Comparison of ENCODE assay signal across 16 cellular contexts in genomic region chr18:76457957-76458356, GRCh38.
"Had no signal": no experiment of that assay in that cellular context is flagged by ENCODE, and none has a peak within 500 bp of the region (broad histone marks: within the 10 kb centered on the region; RNA-seq: fewer than 3 reads in every experiment).

No MANE protein-coding gene starts in this region.

- H3K9me3 ChIP-seq: ascending aorta, tibial artery had no signal

- DNase-seq: activated CD4-positive, alpha-beta T cell treated with anti-CD3 and anti-CD28 coated beads for 36 hours; activated CD8-positive, alpha-beta T cell treated with anti-CD3 and anti-CD28 coated beads, Interleukin-2, amount 10 ng/mL, durations not matched to agents 7 days and 5 days; activated naive CD4-positive, alpha-beta T cell treated with Interleukin-2 at 50 U/mL for 16 hours; activated naive CD8-positive, alpha-beta T cell treated with anti-CD3 and anti-CD28 coated beads, Interleukin-2, amount 50 U/mL, for 24 hours; midbrain; naive B cell; occipital lobe; stimulated activated CD4-positive, alpha-beta T cell treated with anti-CD3 and anti-CD28 coated beads, Interleukin-4, amount 100 ng/mL, for 4 hours; T-cell had no signal

- H3K27me3 Mint-ChIP-seq: activated CD4-positive, alpha-beta T cell treated with anti-CD3 and anti-CD28 coated beads for 36 hours; activated naive CD8-positive, alpha-beta T cell treated with anti-CD3 and anti-CD28 coated beads, Interleukin-2, amount 50 U/mL, for 24 hours; naive B cell; T-cell had no signal

- H3K27me3 ChIP-seq: ascending aorta, tibial artery had no signal

- H3K36me3 ChIP-seq: ascending aorta, tibial artery had no signal

- FAIRE-seq: colon, endothelial cell of umbilical vein, frontal cortex had no signal

- H3K27ac Mint-ChIP-seq: activated CD4-positive, alpha-beta T cell treated with anti-CD3 and anti-CD28 coated beads for 36 hours; activated CD8-positive, alpha-beta T cell treated with anti-CD3 and anti-CD28 coated beads, Interleukin-2, amount 10 ng/mL, durations not matched to agents 7 days and 5 days; activated naive CD8-positive, alpha-beta T cell treated with anti-CD3 and anti-CD28 coated beads, Interleukin-2, amount 50 U/mL, for 24 hours; naive B cell; T-cell had no signal

- H3K4me3 Mint-ChIP-seq: activated CD4-positive, alpha-beta T cell treated with anti-CD3 and anti-CD28 coated beads for 36 hours; activated CD8-positive, alpha-beta T cell treated with anti-CD3 and anti-CD28 coated beads, Interleukin-2, amount 10 ng/mL, durations not matched to agents 7 days and 5 days; activated naive CD8-positive, alpha-beta T cell treated with anti-CD3 and anti-CD28 coated beads, Interleukin-2, amount 50 U/mL, for 24 hours; naive B cell; T-cell had no signal

- ATAC-seq: activated CD4-positive, alpha-beta T cell treated with anti-CD3 and anti-CD28 coated beads for 36 hours; activated CD8-positive, alpha-beta T cell treated with anti-CD3 and anti-CD28 coated beads, Interleukin-2, amount 10 ng/mL, durations not matched to agents 7 days and 5 days; activated naive CD8-positive, alpha-beta T cell treated with anti-CD3 and anti-CD28 coated beads, Interleukin-2, amount 50 U/mL, for 24 hours; sciatic nerve had no signal

- H3K4me3 ChIP-seq: ascending aorta, tibial artery had no signal

- H3K27ac ChIP-seq: tibial artery, VCaP had no signal

- H3K9me3 Mint-ChIP-seq: activated naive CD8-positive, alpha-beta T cell treated with anti-CD3 and anti-CD28 coated beads, Interleukin-2, amount 50 U/mL, for 24 hours; naive B cell; T-cell had no signal
